8 cellular contexts compared by ENCODE assay signal in the genomic region with DNA sequence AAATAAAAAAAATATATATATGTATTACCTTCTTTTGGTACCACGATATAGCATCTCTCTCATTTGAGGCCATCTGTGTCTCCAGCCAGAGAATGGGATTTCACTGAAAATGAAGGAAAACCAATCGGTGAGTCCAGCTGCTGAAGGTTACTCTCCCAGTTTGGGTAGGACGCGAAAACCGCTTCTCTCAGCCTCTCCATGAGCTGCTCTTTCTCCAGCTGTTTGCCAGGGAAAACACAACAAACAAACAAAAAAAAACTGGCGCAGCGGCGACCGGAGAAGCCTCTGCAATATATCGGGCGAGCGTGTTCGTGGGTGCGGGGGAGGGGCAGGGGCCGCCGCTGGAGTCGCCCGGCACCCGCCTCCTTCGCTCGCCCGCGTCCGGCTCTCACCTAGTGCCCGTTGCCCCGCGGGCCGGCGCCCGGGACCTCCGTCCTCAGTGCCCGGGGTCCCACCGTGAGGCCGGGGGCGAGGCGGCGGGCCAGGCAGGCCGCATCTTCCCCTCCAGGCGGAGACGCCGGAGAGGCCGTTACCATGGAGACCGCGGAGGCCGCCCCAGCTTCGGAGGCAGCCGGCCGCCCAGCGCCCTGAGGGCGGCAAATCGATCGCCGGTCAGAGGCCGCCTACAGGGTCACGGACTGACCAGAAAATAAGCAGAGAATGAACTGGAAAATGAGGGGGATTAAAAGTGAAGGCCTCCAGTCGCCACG. TPM values are rescaled to one million over a fixed set of nuclear protein-coding genes. Genes with fewer than 3 reads are reported as not detected.
A peak's percentile ranks its signal among the peaks of the same experiment; 100 is the strongest.
DNase-seq lines count a peak whose midpoint lies in the region; ATAC-seq and TF ChIP-seq lines count a peak whose summit lies in the region.

No MANE protein-coding gene starts in this region.

- peak; percentile 74 for DNase-seq in NK-92 treated with Interleukin-12 subunit alpha and Interleukin-12 subunit beta, amount 100 ng/mL, for 24 hours (lab: John Stamatoyannopoulos, UW)
- no peak for DNase-seq in NK-92 (lab: John Stamatoyannopoulos, UW; ENCODE audit: unreplicated experiment)
- peak; percentile 33 for DNase-seq in NCI-H2107 treated with DMSO at 0.1 percent for 48 hours (lab: John Stamatoyannopoulos, UW; ENCODE audit: unreplicated experiment)
- DNase-seq in activated CD4-positive, alpha-beta T cell treated with anti-CD3 and anti-CD28 coated beads for 4 hours = peak; percentile 39 to 52
- peak; percentile 78 for DNase-seq in colonic mucosa
- peak; percentile 84 for DNase-seq in left kidney (ENCODE audit: low read depth, low spot score)
- DNase-seq in stimulated activated CD4-positive, alpha-beta T cell treated with anti-CD3 and anti-CD28 coated beads, Interleukin-4, amount 100 ng/mL, for 1 hour = peak; percentile 56

- peak overlapping the region; percentile 93 to 97 for H3K9ac ChIP-seq in colonic mucosa (ENCODE audit: low read depth in 2 of 2, low read length in 2 of 2)

- H3K27me3 ChIP-seq in colonic mucosa = no peaks in the 10 kb centered on the region

- intact Hi-C loops in colonic mucosa (cut with DNase I) = no loop called here

- H3K36me3 ChIP-seq in colonic mucosa = no peaks in the 10 kb centered on the region

- H3K27ac ChIP-seq in colonic mucosa = peak overlapping the region; percentile 94

- no peaks in the 10 kb centered on the region for H3K9me3 ChIP-seq in colonic mucosa

- peak overlapping the region; percentile 91 for H3K4me3 ChIP-seq in colonic mucosa

- TF ChIP-seq CTCF in colonic mucosa (IDR thresholded peaks at IDR 0.05) = no peak

- ATAC-seq in HG02870 (IDR thresholded peaks at IDR 0.05; ENCODE audit: unreplicated experiment) = peak; percentile 55

- H3K4me1 ChIP-seq in colonic mucosa = no peaks in the 10 kb centered on the region

RNA-seq across cellular contexts. Expression of a gene that starts 0.5 kb away (rescaled TPM):
- 1 to 10 TPM; 8.5 to 9.8 TPM for total RNA-seq in colonic mucosa

RNA-seq across cellular contexts. Expression of a gene that starts 53.5 kb away (rescaled TPM):
- total RNA-seq in colonic mucosa = 10 to 100 TPM; 21.7 to 27.4 TPM
